In the genomic region with DNA sequence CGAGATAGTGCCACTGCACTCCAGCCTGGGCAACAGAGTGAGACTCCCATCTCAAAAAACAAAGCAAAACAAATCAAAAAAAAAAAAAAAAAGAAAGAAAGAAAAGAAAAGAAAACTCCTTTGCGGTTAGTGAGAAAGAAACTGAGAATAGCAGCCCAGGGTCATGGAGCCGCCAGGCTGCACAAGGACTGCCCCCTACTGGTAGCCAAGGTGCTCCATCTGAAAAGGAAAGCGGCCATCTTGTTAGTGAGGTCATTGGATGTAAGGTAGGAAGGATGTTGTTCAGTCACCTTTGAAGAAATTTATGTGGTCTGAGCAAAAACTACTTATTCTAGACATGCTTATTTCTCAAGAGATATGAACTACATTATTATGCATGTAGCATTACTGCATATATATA, we compare ENCODE assay signal across 19 cellular contexts.
A peak's percentile ranks its signal among the peaks of the same experiment; 100 is the strongest.
DNase-seq lines count a peak whose midpoint lies in the region; ATAC-seq and TF ChIP-seq lines count a peak whose summit lies in the region.
"Had no signal": no experiment of that assay in that cellular context is flagged by ENCODE, and none has a peak within 500 bp of the region (broad histone marks: within the 10 kb centered on the region; RNA-seq: fewer than 3 reads in every experiment).

No MANE protein-coding gene starts in this region.

- H2BK12ac ChIP-seq in trophoblast cell (ENCODE audit: low read length), result no peak overlapping the region

- no peak overlapping the region for H4K8ac ChIP-seq in trophoblast cell (ENCODE audit: low read depth, low read length)

- no peak overlapping the region for H4K12ac ChIP-seq in trophoblast cell (ENCODE audit: low read depth, low read length)

- H3K14ac ChIP-seq in trophoblast cell (ENCODE audit: low read length), result no peak overlapping the region

- no peaks in the 10 kb centered on the region for H3K79me1 ChIP-seq in trophoblast cell (ENCODE audit: low read length)

- no peaks in the 10 kb centered on the region for H3K9me2 ChIP-seq in Loucy (replicated peaks; ENCODE audit: low read depth, low read length)

- CTCF ChIA-PET in activated CD8-positive, alpha-beta T cell treated with anti-CD3 and anti-CD28 coated beads for 36 hours (lab: Charles Lee), result no interaction called here
- CTCF ChIA-PET in activated CD8-positive, alpha-beta T cell treated with anti-CD3 and anti-CD28 coated beads, Interleukin-2, amount 10 ng/mL, durations not matched to agents 7 days and 5 days (lab: Charles Lee), result no interaction called here

- WGBS in trophoblast cell (ENCODE audit: extremely low coverage, insufficient coverage, insufficient read length), result no CpG with 5 or more reads among the region's 4 CpGs

- H3K36me3 ChIP-seq in Loucy (ENCODE audit: insufficient read depth, low read length), result no peaks in the 10 kb centered on the region
- no peaks in the 10 kb centered on the region for H3K36me3 ChIP-seq in trophoblast cell (ENCODE audit: control insufficient read depth in 1 of 2, insufficient read depth in 2 of 2, low read length in 2 of 2)
- H3K36me3 ChIP-seq: esophagus squamous epithelium, heart left ventricle, neutrophil, tibial artery had no signal

- H3K27me3 Mint-ChIP-seq in activated CD8-positive, alpha-beta T cell treated with anti-CD3 and anti-CD28 coated beads for 36 hours, result no peaks in the 10 kb centered on the region
- H3K27me3 Mint-ChIP-seq in activated CD8-positive, alpha-beta T cell treated with anti-CD3 and anti-CD28 coated beads, Interleukin-2, amount 10 ng/mL, durations not matched to agents 7 days and 5 days (ENCODE audit: low read depth), result no peaks in the 10 kb centered on the region
- peaks cover 2% of the 10 kb centered on the region for H3K27me3 Mint-ChIP-seq in type B pancreatic cell
- H3K27me3 Mint-ChIP-seq in activated T-helper 17 cell treated with anti-CD3 and anti-CD28 coated beads, Interleukin-2, amount 50 U/mL, for 72 hours, result no peaks in the 10 kb centered on the region
- H3K27me3 Mint-ChIP-seq: activated naive CD4-positive, alpha-beta T cell treated with anti-CD3 and anti-CD28 coated beads, Interleukin-2, amount 50 U/mL, for 24 hours had no signal

- no peak overlapping the region for H4K91ac ChIP-seq in trophoblast cell (ENCODE audit: low read depth, low read length)

- H3K27ac ChIP-seq in trophoblast cell (ENCODE audit: low read depth, low read length), result no peak overlapping the region
- H3K27ac ChIP-seq: body of pancreas, dorsolateral prefrontal cortex, esophagus squamous epithelium, heart left ventricle, neutrophil, tibial artery had no signal

- H3K4me1 ChIP-seq in Loucy (ENCODE audit: insufficient read depth, low read length, poor library complexity, severe bottlenecking), result no peaks in the 10 kb centered on the region
- H3K4me1 ChIP-seq in trophoblast cell (ENCODE audit: control insufficient read depth in 1 of 2, insufficient read depth in 2 of 2, low read length in 2 of 2), result no peaks in the 10 kb centered on the region
- H3K4me1 ChIP-seq: body of pancreas, esophagus squamous epithelium, heart left ventricle, tibial artery had no signal

- H3K4me3 Mint-ChIP-seq in activated CD8-positive, alpha-beta T cell treated with anti-CD3 and anti-CD28 coated beads for 36 hours, result no peak overlapping the region
- H3K4me3 Mint-ChIP-seq in activated CD8-positive, alpha-beta T cell treated with anti-CD3 and anti-CD28 coated beads, Interleukin-2, amount 10 ng/mL, durations not matched to agents 7 days and 5 days, result no peak overlapping the region
- H3K4me3 Mint-ChIP-seq in type B pancreatic cell, result no peak overlapping the region
- no peak overlapping the region for H3K4me3 Mint-ChIP-seq in activated T-helper 17 cell treated with anti-CD3 and anti-CD28 coated beads, Interleukin-2, amount 50 U/mL, for 72 hours
- H3K4me3 Mint-ChIP-seq: activated naive CD4-positive, alpha-beta T cell treated with anti-CD3 and anti-CD28 coated beads, Interleukin-2, amount 50 U/mL, for 24 hours had no signal

- no peak overlapping the region for H3K4me3 ChIP-seq in Loucy (ENCODE audit: low read length, poor library complexity, severe bottlenecking)
- H3K4me3 ChIP-seq in choroid plexus epithelial cell (ENCODE audit: low read depth, low read length), result no peak overlapping the region
- H3K4me3 ChIP-seq in trophoblast cell (ENCODE audit: low read depth, low read length), result no peak overlapping the region
- H3K4me3 ChIP-seq: body of pancreas, dorsolateral prefrontal cortex, esophagus squamous epithelium, heart left ventricle, tibial artery had no signal

- H3K9me3 Mint-ChIP-seq in activated CD8-positive, alpha-beta T cell treated with anti-CD3 and anti-CD28 coated beads for 36 hours, result peaks cover 3% of the 10 kb centered on the region
- no peaks in the 10 kb centered on the region for H3K9me3 Mint-ChIP-seq in activated CD8-positive, alpha-beta T cell treated with anti-CD3 and anti-CD28 coated beads, Interleukin-2, amount 10 ng/mL, durations not matched to agents 7 days and 5 days (ENCODE audit: insufficient read depth)
- H3K9me3 Mint-ChIP-seq in type B pancreatic cell, result peaks cover 6% of the 10 kb centered on the region
- peaks cover 14% of the 10 kb centered on the region for H3K9me3 Mint-ChIP-seq in activated T-helper 17 cell treated with anti-CD3 and anti-CD28 coated beads, Interleukin-2, amount 50 U/mL, for 72 hours

- H3K79me2 ChIP-seq in Loucy (ENCODE audit: insufficient read depth, low read length) (no peaks in the 10 kb centered on the region), trophoblast cell (ENCODE audit: control insufficient read depth, insufficient read depth, low read length, poor library complexity) (no peaks in the 10 kb centered on the region)

- H3K36me3 Mint-ChIP-seq in activated CD8-positive, alpha-beta T cell treated with anti-CD3 and anti-CD28 coated beads for 36 hours (ENCODE audit: low read depth), result no peaks in the 10 kb centered on the region
- no peaks in the 10 kb centered on the region for H3K36me3 Mint-ChIP-seq in activated CD8-positive, alpha-beta T cell treated with anti-CD3 and anti-CD28 coated beads, Interleukin-2, amount 10 ng/mL, durations not matched to agents 7 days and 5 days (ENCODE audit: low read depth)
- peaks cover 4% of the 10 kb centered on the region for H3K36me3 Mint-ChIP-seq in type B pancreatic cell
- no peaks in the 10 kb centered on the region for H3K36me3 Mint-ChIP-seq in activated T-helper 17 cell treated with anti-CD3 and anti-CD28 coated beads, Interleukin-2, amount 50 U/mL, for 72 hours (ENCODE audit: low read depth)
- H3K36me3 Mint-ChIP-seq: activated naive CD4-positive, alpha-beta T cell treated with anti-CD3 and anti-CD28 coated beads, Interleukin-2, amount 50 U/mL, for 24 hours had no signal

- no peak overlapping the region for H3K18ac ChIP-seq in trophoblast cell (ENCODE audit: low read length)

- H2AFZ ChIP-seq in Loucy (ENCODE audit: low read length) (no peak overlapping the region), trophoblast cell (ENCODE audit: insufficient read depth, low read length, poor library complexity) (no peak overlapping the region)

- POLR2A ChIA-PET in activated CD8-positive, alpha-beta T cell treated with anti-CD3 and anti-CD28 coated beads for 36 hours (lab: Charles Lee), result no interaction called here
- POLR2A ChIA-PET in activated CD8-positive, alpha-beta T cell treated with anti-CD3 and anti-CD28 coated beads, Interleukin-2, amount 10 ng/mL, durations not matched to agents 7 days and 5 days (lab: Charles Lee), result no interaction called here

- DNase-seq in activated CD8-positive, alpha-beta T cell treated with anti-CD3 and anti-CD28 coated beads for 36 hours, result peak; percentile 3
- no peak for DNase-seq in activated CD8-positive, alpha-beta T cell treated with anti-CD3 and anti-CD28 coated beads, Interleukin-2, amount 10 ng/mL, durations not matched to agents 7 days and 5 days
- DNase-seq in choroid plexus epithelial cell (ENCODE audit: low read depth) (no peak), type B pancreatic cell (ENCODE audit: extremely low spot score, unreplicated experiment) (no peak), trophoblast cell (no peak)
- DNase-seq in central memory CD4-positive, alpha-beta T cell, result no peak
- DNase-seq: activated CD8-positive, alpha-beta memory T cell treated with anti-CD3 and anti-CD28 coated beads, Interleukin-2, amount 50 U/mL, for 4 hours; body of pancreas; COR-L47; dorsolateral prefrontal cortex; esophagus squamous epithelium; heart left ventricle; kidney; NCI-H2081; tibial artery had no signal

- no peak overlapping the region for H2AK5ac ChIP-seq in trophoblast cell (ENCODE audit: low read length)

- no peak for ATAC-seq in activated CD8-positive, alpha-beta T cell treated with anti-CD3 and anti-CD28 coated beads for 36 hours
- ATAC-seq in activated CD8-positive, alpha-beta T cell treated with anti-CD3 and anti-CD28 coated beads, Interleukin-2, amount 10 ng/mL, durations not matched to agents 7 days and 5 days, result no peak
- no peak for ATAC-seq in activated T-helper 17 cell treated with anti-CD3 and anti-CD28 coated beads, Interleukin-2, amount 50 U/mL, for 72 hours (replicated peaks)
- ATAC-seq: body of pancreas, heart left ventricle had no signal

- H2BK5ac ChIP-seq in trophoblast cell (ENCODE audit: low read depth, low read length, poor library complexity), result no peak overlapping the region

- H3K9me3 ChIP-seq in Loucy (ENCODE audit: insufficient read depth, low read depth, low read length) (0 out of 2 replicates have a peak, but pooled peaks cover under 1% of the 10 kb centered on the region), trophoblast cell (ENCODE audit: insufficient read depth, low read depth, low read length) (no peaks in the 10 kb centered on the region)
- H3K9me3 ChIP-seq: body of pancreas, esophagus squamous epithelium, heart left ventricle, neutrophil, tibial artery had no signal

- H3K27ac Mint-ChIP-seq in activated CD8-positive, alpha-beta T cell treated with anti-CD3 and anti-CD28 coated beads for 36 hours, result no peak overlapping the region
- H3K27ac Mint-ChIP-seq in activated CD8-positive, alpha-beta T cell treated with anti-CD3 and anti-CD28 coated beads, Interleukin-2, amount 10 ng/mL, durations not matched to agents 7 days and 5 days, result no peak overlapping the region
- no peak overlapping the region for H3K27ac Mint-ChIP-seq in type B pancreatic cell
- H3K27ac Mint-ChIP-seq in activated T-helper 17 cell treated with anti-CD3 and anti-CD28 coated beads, Interleukin-2, amount 50 U/mL, for 72 hours, result no peak overlapping the region
- H3K27ac Mint-ChIP-seq: activated naive CD4-positive, alpha-beta T cell treated with anti-CD3 and anti-CD28 coated beads, Interleukin-2, amount 50 U/mL, for 24 hours had no signal

- no peak overlapping the region for H3K4me2 ChIP-seq in Loucy (ENCODE audit: low read depth, low read length, poor library complexity, severe bottlenecking)
- no peak overlapping the region for H3K4me2 ChIP-seq in trophoblast cell (ENCODE audit: low read length)

- H3K27me3 ChIP-seq in Loucy (ENCODE audit: insufficient read depth, low read length, poor library complexity, severe bottlenecking) (no peaks in the 10 kb centered on the region), trophoblast cell (ENCODE audit: insufficient read depth, low read length) (no peaks in the 10 kb centered on the region)
- H3K27me3 ChIP-seq: body of pancreas, heart left ventricle, neutrophil, tibial artery had no signal

- no peak overlapping the region for H2BK120ac ChIP-seq in trophoblast cell (ENCODE audit: insufficient read depth, low read length, poor library complexity)

- H3K9ac ChIP-seq in Loucy (ENCODE audit: low read depth, low read length, poor library complexity, severe bottlenecking) (no peak overlapping the region), trophoblast cell (ENCODE audit: low read length) (no peak overlapping the region)

- no peak for TF ChIP-seq CTCF in activated CD8-positive, alpha-beta T cell treated with anti-CD3 and anti-CD28 coated beads for 36 hours (IDR thresholded peaks at IDR 0.05)
- TF ChIP-seq CTCF in Loucy (conservative IDR thresholded peaks at IDR 0.05; ENCODE audit: low read length) (peak; percentile 19; the same call in 1 of the 2 replicates), choroid plexus epithelial cell (conservative IDR thresholded peaks at IDR 0.05; ENCODE audit: low read depth, low read length) (peak; percentile 19), type B pancreatic cell (conservative IDR thresholded peaks at IDR 0.05) (peak; percentile 47)

- intact Hi-C loops in activated CD8-positive, alpha-beta T cell treated with anti-CD3 and anti-CD28 coated beads for 36 hours (cut with micrococcal nuclease), result no loop called here

- no peak overlapping the region for H3K4ac ChIP-seq in trophoblast cell (ENCODE audit: low read depth, low read length)

- no peaks in the 10 kb centered on the region for H3F3A ChIP-seq in Loucy (ENCODE audit: low read depth)

- H3K23ac ChIP-seq in trophoblast cell (ENCODE audit: low read length), result no peak overlapping the region

- no peaks in the 10 kb centered on the region for H4K20me1 ChIP-seq in Loucy (ENCODE audit: insufficient read depth, low read length, poor library complexity, severe bottlenecking)

- no peaks in the 10 kb centered on the region for H3K4me1 Mint-ChIP-seq in activated CD8-positive, alpha-beta T cell treated with anti-CD3 and anti-CD28 coated beads for 36 hours (ENCODE audit: low read depth)
- no peaks in the 10 kb centered on the region for H3K4me1 Mint-ChIP-seq in activated CD8-positive, alpha-beta T cell treated with anti-CD3 and anti-CD28 coated beads, Interleukin-2, amount 10 ng/mL, durations not matched to agents 7 days and 5 days (ENCODE audit: low read depth)
- H3K4me1 Mint-ChIP-seq in type B pancreatic cell (ENCODE audit: unreplicated experiment), result peaks cover 2% of the 10 kb centered on the region
- H3K4me1 Mint-ChIP-seq in activated T-helper 17 cell treated with anti-CD3 and anti-CD28 coated beads, Interleukin-2, amount 50 U/mL, for 72 hours, result no peaks in the 10 kb centered on the region
- H3K4me1 Mint-ChIP-seq: activated naive CD4-positive, alpha-beta T cell treated with anti-CD3 and anti-CD28 coated beads, Interleukin-2, amount 50 U/mL, for 24 hours had no signal
